In genomic region chr5:59763545-59763944, GRCh38 we compare ENCODE assay signal across 25 cellular contexts.
DNase-seq lines count a peak whose midpoint lies in the region; ATAC-seq, FAIRE-seq and TF ChIP-seq lines count a peak whose summit lies in the region.
"Had no signal": no experiment of that assay in that cellular context is flagged by ENCODE, and none has a peak within 500 bp of the region (broad histone marks: within the 10 kb centered on the region; RNA-seq: fewer than 3 reads in every experiment).

No MANE protein-coding gene starts in this region.

- H3K9me3 ChIP-seq in transverse colon, result no peaks in the 10 kb centered on the region
- H3K9me3 ChIP-seq: lower lobe of right lung, right atrium auricular region, vagina had no signal

- ATAC-seq in GM18909 (IDR thresholded peaks at IDR 0.05; ENCODE audit: poor library complexity, unreplicated experiment), result no peak
- ATAC-seq: GM12878, lower lobe of right lung had no signal

- peaks cover 26% of the 10 kb centered on the region for H3K27me3 Mint-ChIP-seq in activated CD4-positive, alpha-beta T cell treated with anti-CD3 and anti-CD28 coated beads, Interleukin-2, amount 10 ng/mL, durations not matched to agents 24 days and 14 days

- intact Hi-C loops in activated CD4-positive, alpha-beta T cell treated with anti-CD3 and anti-CD28 coated beads, Interleukin-2, amount 10 ng/mL, durations not matched to agents 24 days and 14 days (cut with micrococcal nuclease), result loop anchor here (10.0 kb wide), 1 partner anchor 279 kb away; no protein-coding TSS in a partner anchor
- intact Hi-C loops in transverse colon (cut with DNase I; ENCODE audit: low total_unique reads), result no loop called here

- WGBS in transverse colon (ENCODE audit: low coverage in 1 of 2), 2 donors, result 78 to 87% methylated on average over 2 of the region's 2 CpGs

- H3K27ac ChIP-seq in transverse colon, result peak overlapping the region in 3 of 4 donors; percentile 12 to 40 (median 38)
- H3K27ac ChIP-seq: lower lobe of right lung, right atrium auricular region, RWPE1, vagina had no signal

- H3K27me3 ChIP-seq in transverse colon, result no peaks in the 10 kb centered on the region
- H3K27me3 ChIP-seq: right atrium auricular region, vagina had no signal

- no peak for TF ChIP-seq POLR2A in transverse colon (IDR thresholded peaks at IDR 0.05)

- TF ChIP-seq EP300 in transverse colon (IDR thresholded peaks at IDR 0.05; ENCODE audit: low read depth), result no peak

- no peaks in the 10 kb centered on the region for H3K36me3 ChIP-seq in transverse colon
- H3K36me3 ChIP-seq: lower lobe of right lung, right atrium auricular region, vagina had no signal

- peaks cover 12% of the 10 kb centered on the region for H3K4me1 Mint-ChIP-seq in activated CD4-positive, alpha-beta T cell treated with anti-CD3 and anti-CD28 coated beads, Interleukin-2, amount 10 ng/mL, durations not matched to agents 24 days and 14 days

- no peaks in the 10 kb centered on the region for H3K36me3 Mint-ChIP-seq in activated CD4-positive, alpha-beta T cell treated with anti-CD3 and anti-CD28 coated beads, Interleukin-2, amount 10 ng/mL, durations not matched to agents 24 days and 14 days (ENCODE audit: low read depth)
- H3K36me3 Mint-ChIP-seq: immature natural killer cell had no signal

- no peak overlapping the region for H3K4me3 ChIP-seq in transverse colon
- H3K4me3 ChIP-seq: GM12878, lower lobe of right lung, right atrium auricular region, vagina had no signal

- in situ Hi-C loops in transverse colon (cut with MboI; ENCODE audit: low pct_ligation_motif_present in 1 of 4, low pct_unique_long_range_greater_than_20kb in 1 of 4, low sequenced_read_pairs in 3 of 4), result no loop called here

- no peak for DNase-seq in activated CD4-positive, alpha-beta T cell treated with anti-CD3 and anti-CD28 coated beads, Interleukin-2, amount 10 ng/mL, durations not matched to agents 24 days and 14 days
- no peak for DNase-seq in activated CD4-positive, alpha-beta T cell treated with anti-CD3 and anti-CD28 coated beads, Interleukin-2, amount 50 U/mL, for 48 hours
- DNase-seq in iris pigment epithelial cell (ENCODE audit: low read depth) (peak; percentile 78), transverse colon (no peak), LoVo (ENCODE audit: low spot score) (no peak), NCI-H2081 (lab: John Stamatoyannopoulos, UW) (no peak)
- DNase-seq: activated T-cell treated with anti-CD3 and anti-CD28 coated beads, Interleukin-2, amount 50 U/mL, for 24 hours; C1 segment of cervical spinal cord; GF-D8; immature natural killer cell; KBM-7; lower lobe of right lung; MV-4-11; NCI-H187; NCI-H345; stimulated activated CD8-positive, alpha-beta memory T cell treated with anti-CD3 and anti-CD28 coated beads, Interleukin-4, amount 100 ng/mL, for 48 hours; T-helper 9 cell had no signal

- peaks cover 0 to 18% (median 10%) of the 10 kb centered on the region in 4 donors for H3K4me1 ChIP-seq in transverse colon

- H3K27ac Mint-ChIP-seq in activated CD4-positive, alpha-beta T cell treated with anti-CD3 and anti-CD28 coated beads, Interleukin-2, amount 10 ng/mL, durations not matched to agents 24 days and 14 days, result peak overlapping the region; percentile 36
- H3K27ac Mint-ChIP-seq: activated T-cell treated with anti-CD3 and anti-CD28 coated beads, Interleukin-2, amount 50 U/mL, for 24 hours; immature natural killer cell had no signal

- no peaks in the 10 kb centered on the region for H3K9me3 Mint-ChIP-seq in activated CD4-positive, alpha-beta T cell treated with anti-CD3 and anti-CD28 coated beads, Interleukin-2, amount 10 ng/mL, durations not matched to agents 24 days and 14 days
- H3K9me3 Mint-ChIP-seq: activated naive CD4-positive, alpha-beta T cell treated with anti-CD3 and anti-CD28 coated beads, Interleukin-2, amount 50 U/mL, for 72 hours; activated T-cell treated with anti-CD3 and anti-CD28 coated beads, Interleukin-2, amount 50 U/mL, for 24 hours had no signal

- TF ChIP-seq CTCF in transverse colon (IDR thresholded peaks at IDR 0.05), result no peak

- H3K4me3 Mint-ChIP-seq in activated CD4-positive, alpha-beta T cell treated with anti-CD3 and anti-CD28 coated beads, Interleukin-2, amount 10 ng/mL, durations not matched to agents 24 days and 14 days, result no peak overlapping the region
- H3K4me3 Mint-ChIP-seq: activated T-cell treated with anti-CD3 and anti-CD28 coated beads, Interleukin-2, amount 50 U/mL, for 24 hours; immature natural killer cell had no signal

- peak; percentile 67 for FAIRE-seq in TTC549 (lab: Jason Lieb, UNC)
- FAIRE-seq: GM12878, H1 had no signal
